Comparison of ENCODE assay signal across 26 cellular contexts in genomic region chr1:163439506-163439905, GRCh38.
"Had no signal": no experiment of that assay in that cellular context is flagged by ENCODE, and none has a peak within 500 bp of the region (broad histone marks: within the 10 kb centered on the region; RNA-seq: fewer than 3 reads in every experiment).

No MANE protein-coding gene starts in this region.

- H3K27me3 Mint-ChIP-seq: activated naive CD4-positive, alpha-beta T cell treated with anti-CD3 and anti-CD28 coated beads, Interleukin-2, amount 10 ng/mL, durations not matched to agents 7 days and 5 days had no signal

- H3K4me1 Mint-ChIP-seq: activated naive CD4-positive, alpha-beta T cell treated with anti-CD3 and anti-CD28 coated beads, Interleukin-2, amount 10 ng/mL, durations not matched to agents 7 days and 5 days had no signal

- H3K27ac ChIP-seq: esophagus squamous epithelium, heart right ventricle, left lung, lower lobe of right lung, neutrophil, right lobe of liver, skin epidermis, thoracic aorta had no signal

- H3K27ac Mint-ChIP-seq: activated CD4-positive, alpha-beta memory T cell treated with anti-CD3 and anti-CD28 coated beads for 36 hours; activated naive CD4-positive, alpha-beta T cell treated with anti-CD3 and anti-CD28 coated beads, Interleukin-2, amount 10 ng/mL, durations not matched to agents 7 days and 5 days; activated naive CD8-positive, alpha-beta T cell treated with anti-CD3 and anti-CD28 coated beads, Interleukin-2, amount 10 ng/mL, durations not matched to agents 7 days and 5 days; natural killer cell treated with Interleukin-12 subunit alpha and Interleukin-12 subunit beta and Interleukin-15 and Interleukin-18, amount 100 ng/mL, for 72 hours had no signal

- DNase-seq: activated CD4-positive, alpha-beta memory T cell treated with anti-CD3 and anti-CD28 coated beads for 36 hours; activated CD4-positive, alpha-beta T cell treated with anti-CD3 and anti-CD28 coated beads for 4 hours; activated CD8-positive, alpha-beta memory T cell treated with anti-CD3 and anti-CD28 coated beads, Interleukin-2, amount 50 U/mL, for 4 hours; activated gamma-delta T cell; activated naive CD4-positive, alpha-beta T cell treated with anti-CD3 and anti-CD28 coated beads, Interleukin-2, amount 10 ng/mL, durations not matched to agents 7 days and 5 days; activated naive CD8-positive, alpha-beta T cell treated with anti-CD3 and anti-CD28 coated beads, Interleukin-2, amount 10 ng/mL, durations not matched to agents 7 days and 5 days; activated T-cell treated with anti-CD3 and anti-CD28 coated beads, Interleukin-2, amount 50 U/mL, for 1 hour; central memory CD4-positive, alpha-beta T cell; effector CD4-positive, alpha-beta T cell; esophagus squamous epithelium; foreskin melanocyte; left lung; lower lobe of right lung; mesenchymal stem cell; mucosa of descending colon; right lobe of liver; stimulated activated CD4-positive, alpha-beta T cell treated with anti-CD3 and anti-CD28 coated beads, Interleukin-12 subunit alpha, Interleukin-12 subunit beta, amount 100 ng/mL, for 4 hours; stimulated activated CD4-positive, alpha-beta T cell treated with anti-CD3 and anti-CD28 coated beads, Interleukin-4, amount 100 ng/mL, for 1 hour; stimulated activated naive CD8-positive, alpha-beta T cell treated with anti-CD3 and anti-CD28 coated beads, Interleukin-15, Interleukin-2, amounts not matched to agents 100 U/mL and 50 U/mL, for 24 hours; T-helper 2 cell; trophoblast cell had no signal

- H3K9me3 Mint-ChIP-seq: activated CD4-positive, alpha-beta memory T cell treated with anti-CD3 and anti-CD28 coated beads for 36 hours; activated naive CD4-positive, alpha-beta T cell treated with anti-CD3 and anti-CD28 coated beads, Interleukin-2, amount 10 ng/mL, durations not matched to agents 7 days and 5 days; activated naive CD8-positive, alpha-beta T cell treated with anti-CD3 and anti-CD28 coated beads, Interleukin-2, amount 10 ng/mL, durations not matched to agents 7 days and 5 days; natural killer cell treated with Interleukin-12 subunit alpha and Interleukin-12 subunit beta and Interleukin-15 and Interleukin-18, amount 100 ng/mL, for 72 hours had no signal

- H3K36me3 Mint-ChIP-seq: activated CD4-positive, alpha-beta memory T cell treated with anti-CD3 and anti-CD28 coated beads for 36 hours; activated naive CD4-positive, alpha-beta T cell treated with anti-CD3 and anti-CD28 coated beads, Interleukin-2, amount 10 ng/mL, durations not matched to agents 7 days and 5 days; activated naive CD8-positive, alpha-beta T cell treated with anti-CD3 and anti-CD28 coated beads, Interleukin-2, amount 10 ng/mL, durations not matched to agents 7 days and 5 days; natural killer cell treated with Interleukin-12 subunit alpha and Interleukin-12 subunit beta and Interleukin-15 and Interleukin-18, amount 100 ng/mL, for 72 hours had no signal

- ATAC-seq: left lung; lower lobe of right lung; mucosa of descending colon; natural killer cell treated with Interleukin-12 subunit alpha and Interleukin-12 subunit beta and Interleukin-15 and Interleukin-18, amount 100 ng/mL, for 72 hours; right lobe of liver; stimulated activated naive CD8-positive, alpha-beta T cell treated with anti-CD3 and anti-CD28 coated beads, Interleukin-15, Interleukin-2, amounts not matched to agents 100 U/mL and 50 U/mL, for 24 hours had no signal

- H3K4me3 Mint-ChIP-seq: activated CD4-positive, alpha-beta memory T cell treated with anti-CD3 and anti-CD28 coated beads for 36 hours; activated naive CD4-positive, alpha-beta T cell treated with anti-CD3 and anti-CD28 coated beads, Interleukin-2, amount 10 ng/mL, durations not matched to agents 7 days and 5 days; activated naive CD8-positive, alpha-beta T cell treated with anti-CD3 and anti-CD28 coated beads, Interleukin-2, amount 10 ng/mL, durations not matched to agents 7 days and 5 days; natural killer cell treated with Interleukin-12 subunit alpha and Interleukin-12 subunit beta and Interleukin-15 and Interleukin-18, amount 100 ng/mL, for 72 hours had no signal
